ENCODE assay signal across 8 cellular contexts in genomic region chr22:39773976-39774539, GRCh38.
DNase-seq lines count a peak whose midpoint lies in the region; ATAC-seq, FAIRE-seq and TF ChIP-seq lines count a peak whose summit lies in the region.

No MANE protein-coding gene starts in this region.

- POLR2A ChIA-PET in activated CD4-positive, alpha-beta memory T cell treated with anti-CD3 and anti-CD28 coated beads for 36 hours (lab: Charles Lee), result interaction anchor here (1.2 kb wide), 1 partner anchor 66 kb away, joined by 3 read pairs; no protein-coding TSS in a partner anchor
- POLR2A ChIA-PET in naive thymus-derived CD8-positive, alpha-beta T cell (lab: Charles Lee), result no interaction called here

- H3K27ac ChIP-seq in gastrocnemius medialis, result no peak overlapping the region

- no peaks in the 10 kb centered on the region for H3K4me1 ChIP-seq in gastrocnemius medialis

- no peaks in the 10 kb centered on the region for H3K36me3 ChIP-seq in gastrocnemius medialis

- peaks cover 24% of the 10 kb centered on the region for H3K4me1 Mint-ChIP-seq in activated CD4-positive, alpha-beta memory T cell treated with anti-CD3 and anti-CD28 coated beads for 36 hours (ENCODE audit: low read depth)
- peaks cover 9 to 19% (median 14%) of the 10 kb centered on the region in 4 donors for H3K4me1 Mint-ChIP-seq in naive thymus-derived CD8-positive, alpha-beta T cell

- H3K4me3 ChIP-seq in gastrocnemius medialis, result no peak overlapping the region

- no peak for TF ChIP-seq CTCF in gastrocnemius medialis (IDR thresholded peaks at IDR 0.05 in 4 of 5, conservative IDR thresholded peaks at IDR 0.05 in 1 of 5)

- no peak overlapping the region for H3K4me3 Mint-ChIP-seq in activated CD4-positive, alpha-beta memory T cell treated with anti-CD3 and anti-CD28 coated beads for 36 hours
- no peak overlapping the region for H3K4me3 Mint-ChIP-seq in naive thymus-derived CD8-positive, alpha-beta T cell

- intact Hi-C loops in activated CD4-positive, alpha-beta memory T cell treated with anti-CD3 and anti-CD28 coated beads for 36 hours (cut with micrococcal nuclease), result loop anchor here (2.0 kb wide), 1 partner anchor 27 kb away; no protein-coding TSS in a partner anchor
- intact Hi-C loops in gastrocnemius medialis (cut with DNase I; ENCODE audit: low total_unique reads), result no loop called here

- ATAC-seq in HG03108 (IDR thresholded peaks at IDR 0.05; ENCODE audit: unreplicated experiment) (peak; percentile 64), gastrocnemius medialis (no peak)
- ATAC-seq in naive thymus-derived CD8-positive, alpha-beta T cell, result peak; percentile 35 to 58

- DNase-seq in GM12891 (ENCODE audit: insufficient read length, low spot score) (peak; percentile 33), NCI-H2029 treated with DMSO at 0.1 percent for 48 hours (lab: John Stamatoyannopoulos, UW) (no peak), gastrocnemius medialis (no peak), NCI-H1092 treated with DMSO at 0.1 percent for 48 hours (lab: John Stamatoyannopoulos, UW) (no peak), NCI-H526 (lab: John Stamatoyannopoulos, UW) (no peak)
- peak; percentile 50 for DNase-seq in activated CD4-positive, alpha-beta memory T cell treated with anti-CD3 and anti-CD28 coated beads for 36 hours
- DNase-seq in naive thymus-derived CD8-positive, alpha-beta T cell, result peak in 2 of 10 donors; percentile 3 to 6

- no peak overlapping the region for H3K27ac Mint-ChIP-seq in activated CD4-positive, alpha-beta memory T cell treated with anti-CD3 and anti-CD28 coated beads for 36 hours
- H3K27ac Mint-ChIP-seq in naive thymus-derived CD8-positive, alpha-beta T cell, result peak overlapping the region in 5 of 10 donors; percentile 2 to 39 (median 21)

- in situ Hi-C loops in gastrocnemius medialis (cut with MboI; ENCODE audit: low sequenced_read_pairs in 4 of 4), result no loop called here

- H3K9me3 Mint-ChIP-seq in activated CD4-positive, alpha-beta memory T cell treated with anti-CD3 and anti-CD28 coated beads for 36 hours, result peaks cover 5% of the 10 kb centered on the region
- peaks cover 0 to 14% (median 4%) of the 10 kb centered on the region in 9 donors for H3K9me3 Mint-ChIP-seq in naive thymus-derived CD8-positive, alpha-beta T cell

- H3K27me3 Mint-ChIP-seq in activated CD4-positive, alpha-beta memory T cell treated with anti-CD3 and anti-CD28 coated beads for 36 hours, result no peaks in the 10 kb centered on the region
- peaks cover 0 to 4% (median 0%) of the 10 kb centered on the region in 5 donors for H3K27me3 Mint-ChIP-seq in naive thymus-derived CD8-positive, alpha-beta T cell

- peaks cover 0 to 16% (median 13%) of the 10 kb centered on the region in 3 donors for H3K27me3 ChIP-seq in gastrocnemius medialis

- no peak for TF ChIP-seq POLR2A in GM12891 (IDR thresholded peaks at IDR 0.05; ENCODE audit: low read depth, low read length)
- TF ChIP-seq POLR2A in gastrocnemius medialis (IDR thresholded peaks at IDR 0.05), result no peak

- H3K9me3 ChIP-seq in gastrocnemius medialis, result no peaks in the 10 kb centered on the region

- FAIRE-seq in GM12891 (lab: Jason Lieb, UNC), result peak; percentile 95

- no peaks in the 10 kb centered on the region for H3K36me3 Mint-ChIP-seq in activated CD4-positive, alpha-beta memory T cell treated with anti-CD3 and anti-CD28 coated beads for 36 hours
- peaks cover 0 to 15% (median 12%) of the 10 kb centered on the region in 3 donors for H3K36me3 Mint-ChIP-seq in naive thymus-derived CD8-positive, alpha-beta T cell

- CTCF ChIA-PET in activated CD4-positive, alpha-beta memory T cell treated with anti-CD3 and anti-CD28 coated beads for 36 hours (lab: Charles Lee), result interaction anchor here (1.8 to 2.3 kb wide), 3 partner anchors 33 to 262 kb away, joined by 4 to 7 read pairs (median 5); no protein-coding TSS in a partner anchor

TF ChIP-seq in GM12891, 5 proteins besides CTCF, POLR2A, EP300 and RAD21:
- TF ChIP-seq POU2F2 (IDR thresholded peaks at IDR 0.05; ENCODE audit: low read depth, low read length), result no peak
- TF ChIP-seq TAF1 (IDR thresholded peaks at IDR 0.05; ENCODE audit: low read depth, low read length), result no peak
- no peak for TF ChIP-seq SPI1 (IDR thresholded peaks at IDR 0.05; ENCODE audit: low read depth, low read length)
- no peak for TF ChIP-seq PAX5 (IDR thresholded peaks at IDR 0.05; ENCODE audit: insufficient read depth, low read length, severe bottlenecking)
- no peak for TF ChIP-seq POLR2AphosphoS5 (IDR thresholded peaks at IDR 0.05; ENCODE audit: low read depth, low read length)

Comparison
In these comparisons a context has a peak if more than half of its experiments do, and no peak if none do; other contexts are left out.
1. DNase-seq: peak in GM12891 (single experiment) and activated CD4-positive, alpha-beta memory T cell treated with anti-CD3 and anti-CD28 coated beads for 36 hours (single experiment); none in NCI-H2029 treated with DMSO at 0.1 percent for 48 hours (single experiment), gastrocnemius medialis (0 of 2), NCI-H1092 treated with DMSO at 0.1 percent for 48 hours (single experiment) and NCI-H526 (0 of 2).
2. ATAC-seq: peak in HG03108 (single experiment) and naive thymus-derived CD8-positive, alpha-beta T cell (2 of 2); none in gastrocnemius medialis (0 of 2).